11 cellular contexts compared by ENCODE assay signal in genomic region chr13:102401305-102401704, GRCh38. TPM values are rescaled to one million over a fixed set of nuclear protein-coding genes. Genes with fewer than 3 reads are reported as not detected.
DNase-seq lines count a peak whose midpoint lies in the region; ATAC-seq and TF ChIP-seq lines count a peak whose summit lies in the region.
"Had no signal": no experiment of that assay in that cellular context is flagged by ENCODE, and none has a peak within 500 bp of the region (broad histone marks: within the 10 kb centered on the region; RNA-seq: fewer than 3 reads in every experiment).

No MANE protein-coding gene starts in this region.

- H3K9me3 ChIP-seq in endocrine pancreas (ENCODE audit: control insufficient read depth, low read length) (no peaks in the 10 kb centered on the region), Caco-2 (no peaks in the 10 kb centered on the region)

- no peaks in the 10 kb centered on the region for H3K36me3 Mint-ChIP-seq in naive thymus-derived CD8-positive, alpha-beta T cell
- no peaks in the 10 kb centered on the region for H3K36me3 Mint-ChIP-seq in Caco-2 (ENCODE audit: insufficient read depth, unreplicated experiment)

- H3K9me3 Mint-ChIP-seq in naive thymus-derived CD8-positive, alpha-beta T cell = peaks cover 0 to 3% (median 0%) of the 10 kb centered on the region in 9 donors
- no peaks in the 10 kb centered on the region for H3K9me3 Mint-ChIP-seq in Caco-2 (ENCODE audit: unreplicated experiment)

- CTCF ChIA-PET in Caco-2 (lab: Charles Lee) = no interaction called here

- H3K4me3 ChIP-seq in AG10803 (ENCODE audit: low read length) = no peak overlapping the region
- H3K4me3 ChIP-seq in endocrine pancreas (ENCODE audit: control insufficient read depth, insufficient read depth, low read length) = peak overlapping the region; percentile 92
- H3K4me3 ChIP-seq in Caco-2 (ENCODE audit: low read depth, low read length) = no peak overlapping the region

- peak in 1 of 2 donors; percentile 12 for ATAC-seq in naive thymus-derived CD8-positive, alpha-beta T cell
- ATAC-seq in GM18873 (IDR thresholded peaks at IDR 0.05; ENCODE audit: low FRiP score, unreplicated experiment) = no peak
- ATAC-seq in GM19035 (IDR thresholded peaks at IDR 0.05; ENCODE audit: unreplicated experiment) = no peak

- H3K4me3 Mint-ChIP-seq in naive thymus-derived CD8-positive, alpha-beta T cell = peak overlapping the region; percentile 68 to 87 (median 82)
- H3K4me3 Mint-ChIP-seq in Caco-2 (ENCODE audit: unreplicated experiment) = no peak overlapping the region

- POLR2A ChIA-PET in naive thymus-derived CD8-positive, alpha-beta T cell (lab: Charles Lee) = no interaction called here
- POLR2A ChIA-PET in Caco-2 (lab: Charles Lee) = no interaction called here

- peaks cover 16 to 29% (median 28%) of the 10 kb centered on the region in 4 donors for H3K4me1 Mint-ChIP-seq in naive thymus-derived CD8-positive, alpha-beta T cell
- no peaks in the 10 kb centered on the region for H3K4me1 Mint-ChIP-seq in Caco-2 (ENCODE audit: low read depth, unreplicated experiment)

- H3K27me3 ChIP-seq in endocrine pancreas (ENCODE audit: control insufficient read depth, insufficient read depth, low read length) = no peaks in the 10 kb centered on the region
- H3K27me3 ChIP-seq in Caco-2 (replicated peaks; ENCODE audit: control insufficient read depth, insufficient read depth, low read length) = no peaks in the 10 kb centered on the region

- H3K9ac ChIP-seq in endocrine pancreas (ENCODE audit: control insufficient read depth, insufficient read depth, low read length) = peak overlapping the region; percentile 54

- DNase-seq in AG10803 (ENCODE audit: low read depth) = peak; percentile 3
- peak; percentile 45 for DNase-seq in NCI-H82 (lab: John Stamatoyannopoulos, UW)
- DNase-seq in naive thymus-derived CD8-positive, alpha-beta T cell = no peak
- no peak for DNase-seq in Caco-2
- no peak for DNase-seq in SW480 (ENCODE audit: low spot score)
- DNase-seq: erythroblast, GDM1, SIG-M5 had no signal

- H3K27ac Mint-ChIP-seq in naive thymus-derived CD8-positive, alpha-beta T cell = peak overlapping the region in 1 of 10 donors; percentile 65
- H3K27ac Mint-ChIP-seq in Caco-2 (ENCODE audit: unreplicated experiment) = no peak overlapping the region

- intact Hi-C loops in Caco-2 (cut with micrococcal nuclease; ENCODE audit: unreplicated experiment) = no loop called here

- H3K36me3 ChIP-seq in endocrine pancreas (ENCODE audit: control insufficient read depth, insufficient read depth, low read length) = no peaks in the 10 kb centered on the region
- no peaks in the 10 kb centered on the region for H3K36me3 ChIP-seq in Caco-2 (ENCODE audit: control insufficient read depth, insufficient read depth, low read length)

- H3K4me1 ChIP-seq in endocrine pancreas (ENCODE audit: control insufficient read depth, insufficient read depth, low read length) (no peaks in the 10 kb centered on the region), Caco-2 (no peaks in the 10 kb centered on the region)

- no TSS peak for BruUV-seq in Caco-2 (replicated peaks; lab: Mats Ljungman, UMichigan)

- H3K27me3 Mint-ChIP-seq in naive thymus-derived CD8-positive, alpha-beta T cell = peaks cover 34 to 80% (median 46%) of the 10 kb centered on the region in 5 donors
- peaks cover 8% of the 10 kb centered on the region for H3K27me3 Mint-ChIP-seq in Caco-2 (ENCODE audit: insufficient read depth, unreplicated experiment)

- no peak for TF ChIP-seq CTCF in AG10803 (conservative IDR thresholded peaks at IDR 0.05; ENCODE audit: low read length)
- TF ChIP-seq CTCF in Caco-2 (IDR thresholded peaks at IDR 0.05; ENCODE audit: insufficient read depth in 1 of 2, low read depth in 1 of 2, low read length in 1 of 2, severe bottlenecking in 1 of 2, unreplicated experiment in 1 of 2) = no peak

RNA-seq across cellular contexts. Expression of gene FGF14, which starts 0.5 kb away (rescaled TPM):
- not detected for total RNA-seq in naive thymus-derived CD8-positive, alpha-beta T cell
- not detected for polyA plus RNA-seq in naive thymus-derived CD8-positive, alpha-beta T cell
- total RNA-seq in Caco-2 (2022) = not detected in 2 replicates

Comparison
In these comparisons a context has a peak if more than half of its experiments do, and no peak if none do; other contexts are left out.
1. DNase-seq: peak in AG10803 (single experiment) and NCI-H82 (single experiment); none in naive thymus-derived CD8-positive, alpha-beta T cell (0 of 10), Caco-2 (0 of 2) and SW480 (single experiment).